In genomic region chr10:34814228-34815173, GRCh38 we compare ENCODE assay signal across 8 cellular contexts. TPM values are rescaled to one million over a fixed set of nuclear protein-coding genes. Genes with fewer than 3 reads are reported as not detected.
DNase-seq lines count a peak whose midpoint lies in the region; ATAC-seq and TF ChIP-seq lines count a peak whose summit lies in the region.

No MANE protein-coding gene starts in this region.

- peaks cover 48% of the 10 kb centered on the region for H3K4me1 ChIP-seq in KMS-11 (ENCODE audit: low read depth, poor library complexity, severe bottlenecking)

- H3K27ac Mint-ChIP-seq in brain = peak overlapping the region; percentile 54 to 93 (median 80)
- no peak overlapping the region for H3K27ac Mint-ChIP-seq in stimulated activated naive B cell treated with anti-CD40 and anti-IgM and Interleukin-4, amounts not matched to agents 10 μg/mL and 1 μg/mL and 100 μg/mL, for 72 hours

- H4K20me1 ChIP-seq in KMS-11 (ENCODE audit: insufficient read depth) = peaks cover 1% of the 10 kb centered on the region

- peak overlapping the region; percentile 42; the same call in 1 of the 2 replicates for H3K27ac ChIP-seq in KMS-11

- H3K9me3 Mint-ChIP-seq in brain = peaks cover 0 to 4% (median 0%) of the 10 kb centered on the region in 5 experiments
- no peaks in the 10 kb centered on the region for H3K9me3 Mint-ChIP-seq in stimulated activated naive B cell treated with anti-CD40 and anti-IgM and Interleukin-4, amounts not matched to agents 10 μg/mL and 1 μg/mL and 100 μg/mL, for 72 hours

- H3K4me3 Mint-ChIP-seq in brain = peak overlapping the region; percentile 86 to 94 (median 91)
- H3K4me3 Mint-ChIP-seq in stimulated activated naive B cell treated with anti-CD40 and anti-IgM and Interleukin-4, amounts not matched to agents 10 μg/mL and 1 μg/mL and 100 μg/mL, for 72 hours = peak overlapping the region; percentile 19 to 47

- H2AFZ ChIP-seq in KMS-11 (ENCODE audit: low read depth) = peak overlapping the region; percentile 47; the same call in 1 of the 2 replicates

- peak; percentile 19 for ATAC-seq in GM19043 (IDR thresholded peaks at IDR 0.05; ENCODE audit: low read depth, unreplicated experiment)
- ATAC-seq in stimulated activated naive B cell treated with anti-CD40 and anti-IgM and Interleukin-4, amounts not matched to agents 10 μg/mL and 1 μg/mL and 100 μg/mL, for 72 hours (replicated peaks) = peak; percentile 31 to 33

- H3K79me2 ChIP-seq in KMS-11 (ENCODE audit: insufficient read depth, low read depth) = peaks cover 46% of the 10 kb centered on the region; the same call in 1 of the 2 replicates

- peaks cover 11% of the 10 kb centered on the region for H3K27me3 Mint-ChIP-seq in brain
- peaks cover 52 to 72% of the 10 kb centered on the region in 2 donors for H3K27me3 Mint-ChIP-seq in stimulated activated naive B cell treated with anti-CD40 and anti-IgM and Interleukin-4, amounts not matched to agents 10 μg/mL and 1 μg/mL and 100 μg/mL, for 72 hours

- peak overlapping the region; percentile 80 for H3K4me2 ChIP-seq in KMS-11

- H3K4me3 ChIP-seq in AG10803 (ENCODE audit: low read length) = peak overlapping the region; percentile 66
- no peak overlapping the region for H3K4me3 ChIP-seq in KMS-11 (IDR thresholded peaks at IDR 0.05; ENCODE audit: insufficient read depth, low read depth, low read length)

- no peaks in the 10 kb centered on the region for H3K36me3 ChIP-seq in KMS-11 (ENCODE audit: insufficient read depth)

- DNase-seq in AG10803 (ENCODE audit: low read depth) (peak; percentile 30), iris pigment epithelial cell (ENCODE audit: low read depth) (peak; percentile 31), SIG-M5 (lab: John Stamatoyannopoulos, UW) (no peak), NCI-H2107 (lab: John Stamatoyannopoulos, UW) (no peak)
- no peak for DNase-seq in stimulated activated naive B cell treated with anti-CD40 and anti-IgM and Interleukin-4, amounts not matched to agents 10 μg/mL and 1 μg/mL and 100 μg/mL, for 72 hours

- no peak for TF ChIP-seq CTCF in AG10803 (conservative IDR thresholded peaks at IDR 0.05; ENCODE audit: low read length)
- no peak for TF ChIP-seq CTCF in KMS-11 (conservative IDR thresholded peaks at IDR 0.05; ENCODE audit: low read depth, low read length)
- no peak for TF ChIP-seq CTCF in brain (conservative IDR thresholded peaks at IDR 0.05)

- H3K9ac ChIP-seq in KMS-11 = peak overlapping the region; percentile 68

- no peaks in the 10 kb centered on the region for H3K36me3 Mint-ChIP-seq in brain
- H3K36me3 Mint-ChIP-seq in stimulated activated naive B cell treated with anti-CD40 and anti-IgM and Interleukin-4, amounts not matched to agents 10 μg/mL and 1 μg/mL and 100 μg/mL, for 72 hours = no peaks in the 10 kb centered on the region

- peaks cover 55% of the 10 kb centered on the region for H3K4me1 Mint-ChIP-seq in brain
- H3K4me1 Mint-ChIP-seq in stimulated activated naive B cell treated with anti-CD40 and anti-IgM and Interleukin-4, amounts not matched to agents 10 μg/mL and 1 μg/mL and 100 μg/mL, for 72 hours = peaks cover 12 to 15% of the 10 kb centered on the region in 2 donors

- H3K27me3 ChIP-seq in KMS-11 (ENCODE audit: insufficient read depth, low read depth) = peaks cover 10% of the 10 kb centered on the region; the same call in 1 of the 2 replicates

RNA-seq across cellular contexts. Expression of gene PARD3, which starts 0.6 kb away (rescaled TPM):
- 33.7 TPM for polyA plus RNA-seq in brain (ENCODE audit: insufficient read depth, low read depth, low replicate concordance)

Comparison
In these comparisons a context has a peak if more than half of its experiments do, and no peak if none do; other contexts are left out.
1. DNase-seq: peak in AG10803 (single experiment) and iris pigment epithelial cell (single experiment); none in stimulated activated naive B cell treated with anti-CD40 and anti-IgM and Interleukin-4, amounts not matched to agents 10 μg/mL and 1 μg/mL and 100 μg/mL, for 72 hours (single experiment), SIG-M5 (single experiment) and NCI-H2107 (single experiment).